Comparison of ENCODE assay signal across 8 cellular contexts in genomic region chr3:142577701-142578308, GRCh38. TPM values are rescaled to one million over a fixed set of nuclear protein-coding genes. Genes with fewer than 3 reads are reported as not detected.
DNase-seq lines count a peak whose midpoint lies in the region; ATAC-seq and TF ChIP-seq lines count a peak whose summit lies in the region.

No MANE protein-coding gene starts in this region.

- peaks cover 19% of the 10 kb centered on the region for H3K4me1 ChIP-seq in smooth muscle cell (ENCODE audit: low read depth)

- H2AFZ ChIP-seq in smooth muscle cell (ENCODE audit: low read depth) = peak overlapping the region; percentile 54

- peak overlapping the region; percentile 77 for H3K9ac ChIP-seq in smooth muscle cell (ENCODE audit: low read depth)

- ATAC-seq in HG03095 (IDR thresholded peaks at IDR 0.05; ENCODE audit: unreplicated experiment) = no peak
- ATAC-seq in GM21717 (IDR thresholded peaks at IDR 0.05; ENCODE audit: unreplicated experiment) = no peak

- no peak for TF ChIP-seq CTCF in smooth muscle cell (IDR thresholded peaks at IDR 0.05; ENCODE audit: borderline replicate concordance, insufficient read depth, poor library complexity, severe bottlenecking)

- H3K4me3 Mint-ChIP-seq in T-helper 2 cell treated with Interferon-gamma antibody and Interleukin-4, amounts not matched to agents 5 μg/mL and 100 μg/mL, for 36 hours = peak overlapping the region; percentile 98

- peaks cover 7% of the 10 kb centered on the region for H3F3A ChIP-seq in smooth muscle cell (ENCODE audit: low read depth)

- H3K27me3 Mint-ChIP-seq in T-helper 2 cell treated with Interferon-gamma antibody and Interleukin-4, amounts not matched to agents 5 μg/mL and 100 μg/mL, for 36 hours (ENCODE audit: low read depth) = peaks cover 5% of the 10 kb centered on the region

- H3K9me3 ChIP-seq in smooth muscle cell (replicated peaks; ENCODE audit: low read depth) = no peaks in the 10 kb centered on the region

- H3K4me2 ChIP-seq in smooth muscle cell = peak overlapping the region; percentile 92

- H3K27me3 ChIP-seq in smooth muscle cell (ENCODE audit: low read depth) = no peaks in the 10 kb centered on the region

- H3K27ac Mint-ChIP-seq in T-helper 2 cell treated with Interferon-gamma antibody and Interleukin-4, amounts not matched to agents 5 μg/mL and 100 μg/mL, for 36 hours = peak overlapping the region; percentile 96

- no peaks in the 10 kb centered on the region for H3K36me3 ChIP-seq in smooth muscle cell (ENCODE audit: low read depth)

- DNase-seq in NCI-H2227 (lab: John Stamatoyannopoulos, UW; ENCODE audit: unreplicated experiment) = peak; percentile 34
- no peak for DNase-seq in NCI-H2227 treated with DMSO at 0.1 percent for 48 hours (lab: John Stamatoyannopoulos, UW)
- DNase-seq in T-helper 2 cell treated with Interferon-gamma antibody and Interleukin-4, amounts not matched to agents 5 μg/mL and 100 μg/mL, for 36 hours (ENCODE audit: low spot score) = no peak
- peak; percentile 16 for DNase-seq in glomerular visceral epithelial cell (ENCODE audit: extremely low spot score)
- no peak for DNase-seq in smooth muscle cell (lab: John Stamatoyannopoulos, UW; ENCODE audit: unreplicated experiment)
- no peak for DNase-seq in NCI-H2029 (lab: John Stamatoyannopoulos, UW)

- no peaks in the 10 kb centered on the region for H3K9me3 Mint-ChIP-seq in T-helper 2 cell treated with Interferon-gamma antibody and Interleukin-4, amounts not matched to agents 5 μg/mL and 100 μg/mL, for 36 hours

- H3K27ac ChIP-seq in smooth muscle cell (ENCODE audit: low read depth) = peak overlapping the region; percentile 95

- H3K36me3 Mint-ChIP-seq in T-helper 2 cell treated with Interferon-gamma antibody and Interleukin-4, amounts not matched to agents 5 μg/mL and 100 μg/mL, for 36 hours (ENCODE audit: low read depth) = peaks cover 6% of the 10 kb centered on the region

- peaks cover 36% of the 10 kb centered on the region for H3K79me2 ChIP-seq in smooth muscle cell (ENCODE audit: low read depth)

- 13% methylated on average over 12 of the region's 12 CpGs for WGBS in smooth muscle cell (ENCODE audit: low lambda C conversion rate)

- peaks cover 8% of the 10 kb centered on the region for H4K20me1 ChIP-seq in smooth muscle cell (ENCODE audit: low read depth)

- peak overlapping the region; percentile 64 for H3K4me3 ChIP-seq in smooth muscle cell

- peaks cover 33% of the 10 kb centered on the region for H3K4me1 Mint-ChIP-seq in T-helper 2 cell treated with Interferon-gamma antibody and Interleukin-4, amounts not matched to agents 5 μg/mL and 100 μg/mL, for 36 hours (ENCODE audit: low read depth)

RNA-seq across cellular contexts. Expression of gene ATR, which starts 0.7 kb away (rescaled TPM):
- 22.5 and 35.5 TPM in 2 replicates for total RNA-seq in smooth muscle cell
- polyA plus RNA-seq in smooth muscle cell = 8.8 and 9.4 TPM in 2 replicates

RNA-seq across cellular contexts. Expression of gene PLS1, which starts 18.4 kb away (rescaled TPM):
- total RNA-seq in smooth muscle cell = 3.1 and 3.6 TPM in 2 replicates
- 1.6 and 1.9 TPM in 2 replicates for polyA plus RNA-seq in smooth muscle cell

Comparison
In these comparisons a context has a peak if more than half of its experiments do, and no peak if none do; other contexts are left out.
1. DNase-seq: peak in NCI-H2227 (single experiment) and glomerular visceral epithelial cell (single experiment); none in NCI-H2227 treated with DMSO at 0.1 percent for 48 hours (single experiment), T-helper 2 cell treated with Interferon-gamma antibody and Interleukin-4, amounts not matched to agents 5 μg/mL and 100 μg/mL, for 36 hours (single experiment), smooth muscle cell (single experiment) and NCI-H2029 (single experiment).